Comparison of ENCODE assay signal across 1 cellular context in genomic region chr5:55523293-55523692, GRCh38.
TF ChIP-seq lines count a peak whose summit lies in the region.

No MANE protein-coding gene starts in this region.

TF ChIP-seq in A549, 52 proteins besides CTCF, POLR2A, EP300 and RAD21 (continued from another document):
- TF ChIP-seq, protein P1, sequence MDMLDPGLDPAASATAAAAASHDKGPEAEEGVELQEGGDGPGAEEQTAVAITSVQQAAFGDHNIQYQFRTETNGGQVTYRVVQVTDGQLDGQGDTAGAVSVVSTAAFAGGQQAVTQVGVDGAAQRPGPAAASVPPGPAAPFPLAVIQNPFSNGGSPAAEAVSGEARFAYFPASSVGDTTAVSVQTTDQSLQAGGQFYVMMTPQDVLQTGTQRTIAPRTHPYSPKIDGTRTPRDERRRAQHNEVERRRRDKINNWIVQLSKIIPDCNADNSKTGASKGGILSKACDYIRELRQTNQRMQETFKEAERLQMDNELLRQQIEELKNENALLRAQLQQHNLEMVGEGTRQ (IDR thresholded peaks at IDR 0.05), result no peak
- no peak for TF ChIP-seq TFCP2L1 (CRISPR knock-in tag; IDR thresholded peaks at IDR 0.05)
- TF ChIP-seq KDM1A (IDR thresholded peaks at IDR 0.05; ENCODE audit: low read depth), result no peak
